8 cellular contexts compared by ENCODE assay signal in the genomic region with DNA sequence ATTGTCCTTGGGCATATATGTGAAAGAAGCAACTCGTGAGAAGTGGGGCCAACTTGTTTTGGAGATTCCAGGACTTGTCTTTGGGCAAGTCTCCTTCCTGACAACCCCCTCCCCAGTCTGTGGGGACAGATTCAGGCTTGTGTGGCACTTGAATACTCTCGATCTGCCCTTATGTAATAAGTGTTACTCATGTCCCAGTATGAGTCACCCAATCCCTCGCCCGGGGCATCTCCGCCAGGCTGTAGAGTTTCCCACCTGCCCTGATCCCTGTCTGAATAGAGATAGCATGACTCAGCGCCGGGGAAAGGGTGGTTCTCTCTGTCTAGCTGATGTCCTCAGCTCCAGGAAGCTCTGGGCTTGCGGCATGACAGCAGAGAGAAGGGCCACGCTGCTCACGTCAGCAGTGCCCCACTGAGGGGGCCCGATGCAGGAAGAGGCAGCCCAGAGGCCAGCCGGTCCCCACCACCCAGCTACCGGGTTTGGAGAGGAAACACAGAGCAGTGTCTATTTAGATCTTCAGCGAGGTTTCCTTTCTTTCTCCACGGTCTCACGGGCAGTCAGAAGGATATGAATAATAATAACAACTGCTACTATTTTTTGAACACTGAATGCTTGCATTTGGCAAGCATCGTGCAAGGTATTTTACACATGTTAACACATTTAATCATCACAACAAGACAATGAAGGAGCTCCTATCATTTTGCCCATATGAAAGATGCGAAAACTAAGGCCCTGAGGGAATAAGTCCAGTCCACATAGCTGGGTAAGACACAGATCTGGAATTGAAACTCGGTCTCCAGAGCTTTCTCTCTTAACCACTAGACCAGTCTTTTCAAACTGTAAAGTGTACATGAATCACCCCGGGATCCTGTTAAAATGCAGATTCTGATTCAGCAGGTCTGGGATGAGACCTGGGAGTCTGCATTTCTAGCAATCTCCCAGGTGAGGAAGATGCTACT.
DNase-seq lines count a peak whose midpoint lies in the region; ATAC-seq and TF ChIP-seq lines count a peak whose summit lies in the region.

No MANE protein-coding gene starts in this region.

- CTCF ChIA-PET in activated naive CD4-positive, alpha-beta T cell treated with anti-CD3 and anti-CD28 coated beads, Interleukin-2, amount 10 ng/mL, durations not matched to agents 7 days and 5 days (lab: Charles Lee), result no interaction called here

- intact Hi-C loops in left ventricle myocardium inferior (cut with micrococcal nuclease) (no loop called here), esophagus muscularis mucosa (cut with DNase I) (no loop called here)

- H3K36me3 Mint-ChIP-seq in activated naive CD4-positive, alpha-beta T cell treated with anti-CD3 and anti-CD28 coated beads, Interleukin-2, amount 10 ng/mL, durations not matched to agents 7 days and 5 days, result no peaks in the 10 kb centered on the region

- peak; percentile 59 for ATAC-seq in HG02885 (IDR thresholded peaks at IDR 0.05; ENCODE audit: poor library complexity, unreplicated experiment)

- 31% methylated on average over 20 of the region's 20 CpGs for WGBS in esophagus muscularis mucosa

- H3K27ac ChIP-seq in left ventricle myocardium inferior (replicated peaks) (peak overlapping the region; percentile 28), esophagus muscularis mucosa (replicated peaks in 1 of 4) (no peak overlapping the region)

- H3K36me3 ChIP-seq in left ventricle myocardium inferior (no peaks in the 10 kb centered on the region), esophagus muscularis mucosa (no peaks in the 10 kb centered on the region)

- H3K9me3 Mint-ChIP-seq in activated naive CD4-positive, alpha-beta T cell treated with anti-CD3 and anti-CD28 coated beads, Interleukin-2, amount 10 ng/mL, durations not matched to agents 7 days and 5 days, result no peaks in the 10 kb centered on the region

- TF ChIP-seq CTCF in left ventricle myocardium inferior (IDR thresholded peaks at IDR 0.05; ENCODE audit: borderline replicate concordance) (no peak), esophagus muscularis mucosa (IDR thresholded peaks at IDR 0.05) (no peak)

- DNase-seq in GM04503 (ENCODE audit: low read depth), result peak; percentile 61
- DNase-seq in RPMI7951 (ENCODE audit: low read depth), result peak; percentile 99
- DNase-seq in activated naive CD4-positive, alpha-beta T cell treated with anti-CD3 and anti-CD28 coated beads, Interleukin-2, amount 10 ng/mL, durations not matched to agents 7 days and 5 days, result peak; percentile 53
- DNase-seq in left ventricle myocardium inferior, result peak; percentile 40
- peak; percentile 4 to 23 for DNase-seq in stimulated activated CD4-positive, alpha-beta T cell treated with anti-CD3 and anti-CD28 coated beads, Interleukin-15, amount 100 ng/mL, for 1 hour (ENCODE audit: low read depth in 1 of 2, low spot score in 1 of 2)
- no peak for DNase-seq in medulla oblongata (ENCODE audit: extremely low spot score)
- no peak for DNase-seq in esophagus muscularis mucosa (ENCODE audit: extremely low spot score)

- peak overlapping the region; percentile 32 for H3K4me3 ChIP-seq in left ventricle myocardium inferior
- peak overlapping the region in 1 of 4 donors; percentile 28 for H3K4me3 ChIP-seq in esophagus muscularis mucosa

- no peak for TF ChIP-seq POLR2A in esophagus muscularis mucosa (IDR thresholded peaks at IDR 0.05; ENCODE audit: low read depth)

- H3K4me1 ChIP-seq in left ventricle myocardium inferior (no peaks in the 10 kb centered on the region), esophagus muscularis mucosa (peaks cover 0 to 9% (median 3%) of the 10 kb centered on the region in 4 donors)

- H3K27me3 Mint-ChIP-seq in activated naive CD4-positive, alpha-beta T cell treated with anti-CD3 and anti-CD28 coated beads, Interleukin-2, amount 10 ng/mL, durations not matched to agents 7 days and 5 days, result peaks cover 4% of the 10 kb centered on the region

- H3K27ac Mint-ChIP-seq in activated naive CD4-positive, alpha-beta T cell treated with anti-CD3 and anti-CD28 coated beads, Interleukin-2, amount 10 ng/mL, durations not matched to agents 7 days and 5 days, result no peak overlapping the region

- peaks cover 11% of the 10 kb centered on the region for H3K4me1 Mint-ChIP-seq in activated naive CD4-positive, alpha-beta T cell treated with anti-CD3 and anti-CD28 coated beads, Interleukin-2, amount 10 ng/mL, durations not matched to agents 7 days and 5 days

- H3K4me3 Mint-ChIP-seq in activated naive CD4-positive, alpha-beta T cell treated with anti-CD3 and anti-CD28 coated beads, Interleukin-2, amount 10 ng/mL, durations not matched to agents 7 days and 5 days, result no peak overlapping the region

- H3K27me3 ChIP-seq in left ventricle myocardium inferior (ENCODE audit: low read depth) (no peaks in the 10 kb centered on the region), esophagus muscularis mucosa (no peaks in the 10 kb centered on the region)

- no peak for TF ChIP-seq EP300 in esophagus muscularis mucosa (IDR thresholded peaks at IDR 0.05)

- no peaks in the 10 kb centered on the region for H3K9me3 ChIP-seq in left ventricle myocardium inferior (replicated peaks)
- no peaks in the 10 kb centered on the region for H3K9me3 ChIP-seq in esophagus muscularis mucosa

Comparison
In these comparisons a context has a peak if more than half of its experiments do, and no peak if none do; other contexts are left out.
1. DNase-seq: peak in GM04503 (single experiment), RPMI7951 (single experiment), activated naive CD4-positive, alpha-beta T cell treated with anti-CD3 and anti-CD28 coated beads, Interleukin-2, amount 10 ng/mL, durations not matched to agents 7 days and 5 days (single experiment), left ventricle myocardium inferior (single experiment) and stimulated activated CD4-positive, alpha-beta T cell treated with anti-CD3 and anti-CD28 coated beads, Interleukin-15, amount 100 ng/mL, for 1 hour (2 of 2); none in medulla oblongata (single experiment) and esophagus muscularis mucosa (single experiment).